ENCODE assay signal across 16 cellular contexts in genomic region chr11:66142370-66143263, GRCh38.
A peak's percentile ranks its signal among the peaks of the same experiment; 100 is the strongest.
DNase-seq lines count a peak whose midpoint lies in the region; TF ChIP-seq lines count a peak whose summit lies in the region.
"Had no signal": no experiment of that assay in that cellular context is flagged by ENCODE, and none has a peak within 500 bp of the region (broad histone marks: within the 10 kb centered on the region; RNA-seq: fewer than 3 reads in every experiment).

No MANE protein-coding gene starts in this region.

- TF ChIP-seq CTCF in AG10803 (conservative IDR thresholded peaks at IDR 0.05; ENCODE audit: low read length), result no peak

- DNase-seq in AG10803 (ENCODE audit: low read depth), result peak; percentile 40
- peak; percentile 29 for DNase-seq in HS-5 (ENCODE audit: low read depth)
- peak; percentile 85 for DNase-seq in SK-N-DZ (ENCODE audit: low spot score)
- peak; percentile 62 for DNase-seq in iris pigment epithelial cell (ENCODE audit: low read depth)
- DNase-seq in kidney glomerular epithelial cell (lab: John Stamatoyannopoulos, UW), result no peak
- DNase-seq in T-helper 1 cell, result no peak
- no peak for DNase-seq in AML-193 (lab: John Stamatoyannopoulos, UW)
- DNase-seq in HUDEP-2 (lab: John Stamatoyannopoulos, UW; ENCODE audit: unreplicated experiment in 76 of 76), result no peak
- DNase-seq: activated CD8-positive, alpha-beta T cell treated with anti-CD3 and anti-CD28 coated beads for 36 hours; C1 segment of cervical spinal cord; colonic mucosa; gastrocnemius medialis; natural killer cell; NCI-H2081 treated with DMSO at 0.1 percent for 48 hours; T-helper 17 cell had no signal

- H3K4me3 ChIP-seq in AG10803 (ENCODE audit: low read length), result no peak overlapping the region
- H3K4me3 ChIP-seq: colonic mucosa, gastrocnemius medialis, vagina had no signal

Comparison
In these comparisons a context has a peak if more than half of its experiments do, and no peak if none do; other contexts are left out.
1. DNase-seq: peak in AG10803 (single experiment), HS-5 (single experiment), SK-N-DZ (single experiment) and iris pigment epithelial cell (single experiment); none in kidney glomerular epithelial cell (single experiment), T-helper 1 cell (0 of 5), AML-193 (0 of 2) and HUDEP-2 (0 of 76).